In the genomic region with DNA sequence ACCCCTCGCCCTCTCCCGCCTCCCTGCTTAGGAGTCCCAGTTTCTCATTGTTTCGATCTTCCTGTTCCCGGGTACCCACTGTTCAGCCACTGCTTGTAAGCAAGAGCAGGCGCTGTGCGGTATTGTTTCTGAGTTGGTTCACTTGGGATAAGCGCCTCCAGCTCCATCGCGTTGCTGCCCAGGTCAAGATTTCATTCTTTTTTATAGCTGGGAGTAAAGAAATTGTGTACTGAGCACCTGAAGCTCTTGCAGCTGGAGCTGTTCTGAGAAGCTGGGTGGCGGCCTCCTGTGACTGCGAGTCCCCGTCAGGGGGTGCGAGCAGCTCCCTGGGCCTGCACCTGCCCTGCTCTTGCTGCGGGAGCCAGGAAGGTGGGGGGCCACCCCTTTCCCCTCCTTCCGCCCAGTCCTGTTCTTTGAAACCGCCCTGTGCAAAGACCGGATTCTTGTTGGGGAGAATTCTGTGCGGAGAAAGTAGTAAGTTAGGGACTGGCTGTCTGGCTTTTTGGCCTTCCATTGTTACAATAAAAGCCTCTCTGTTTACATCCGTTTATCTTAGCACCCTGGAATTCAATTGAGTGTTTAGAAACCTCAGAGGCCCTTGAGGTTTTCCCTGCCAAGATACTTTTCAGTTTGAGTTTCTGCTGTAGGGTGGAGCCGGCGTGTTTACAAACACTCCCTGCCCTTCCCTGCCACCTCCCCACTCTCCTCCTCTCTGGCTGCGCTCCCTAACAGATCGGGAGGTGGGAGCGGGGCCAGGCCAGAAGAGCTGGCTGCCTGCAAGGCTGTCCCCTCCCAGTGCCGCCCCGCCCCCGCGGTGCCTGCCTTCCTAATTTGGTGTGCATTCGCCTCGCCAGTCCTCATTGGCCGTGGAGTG, we compare ENCODE assay signal across 1 cellular context.
TF ChIP-seq lines count a peak whose summit lies in the region.

No MANE protein-coding gene starts in this region.

TF ChIP-seq in HCT116, 20 proteins besides CTCF, POLR2A, EP300 and RAD21 (continued from another document):
- TF ChIP-seq, protein P1, sequence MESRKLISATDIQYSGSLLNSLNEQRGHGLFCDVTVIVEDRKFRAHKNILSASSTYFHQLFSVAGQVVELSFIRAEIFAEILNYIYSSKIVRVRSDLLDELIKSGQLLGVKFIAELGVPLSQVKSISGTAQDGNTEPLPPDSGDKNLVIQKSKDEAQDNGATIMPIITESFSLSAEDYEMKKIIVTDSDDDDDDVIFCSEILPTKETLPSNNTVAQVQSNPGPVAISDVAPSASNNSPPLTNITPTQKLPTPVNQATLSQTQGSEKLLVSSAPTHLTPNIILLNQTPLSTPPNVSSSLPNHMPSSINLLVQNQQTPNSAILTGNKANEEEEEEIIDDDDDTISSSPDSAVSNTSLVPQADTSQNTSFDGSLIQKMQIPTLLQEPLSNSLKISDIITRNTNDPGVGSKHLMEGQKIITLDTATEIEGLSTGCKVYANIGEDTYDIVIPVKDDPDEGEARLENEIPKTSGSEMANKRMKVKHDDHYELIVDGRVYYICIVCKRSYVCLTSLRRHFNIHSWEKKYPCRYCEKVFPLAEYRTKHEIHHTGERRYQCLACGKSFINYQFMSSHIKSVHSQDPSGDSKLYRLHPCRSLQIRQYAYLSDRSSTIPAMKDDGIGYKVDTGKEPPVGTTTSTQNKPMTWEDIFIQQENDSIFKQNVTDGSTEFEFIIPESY (IDR thresholded peaks at IDR 0.05; ENCODE audit: extremely low read depth, insufficient replicate concordance, low read length) = no peak
